Comparison of ENCODE assay signal across 8 cellular contexts in genomic region chr6:34986845-34987246, GRCh38.
A peak's percentile ranks its signal among the peaks of the same experiment; 100 is the strongest.
DNase-seq lines count a peak whose midpoint lies in the region; ATAC-seq and TF ChIP-seq lines count a peak whose summit lies in the region.

No MANE protein-coding gene starts in this region.

- H4K20me1 ChIP-seq in DOHH2 (ENCODE audit: control insufficient read depth, insufficient read depth, low read depth, low read length): no peaks in the 10 kb centered on the region

- peak overlapping the region; percentile 38 for H3K4me3 Mint-ChIP-seq in glutamatergic neuron (ENCODE audit: unreplicated experiment)

- H3K27me3 ChIP-seq in DOHH2 (ENCODE audit: control insufficient read depth, low read length) (no peaks in the 10 kb centered on the region), parathyroid adenoma (ENCODE audit: control insufficient read depth, insufficient read depth, low read length) (no peaks in the 10 kb centered on the region), upper lobe of right lung (no peaks in the 10 kb centered on the region)

- H3K27ac ChIP-seq in DOHH2 (ENCODE audit: low read depth, low read length) (no peak overlapping the region), parathyroid adenoma (no peak overlapping the region), upper lobe of right lung (no peak overlapping the region)

- ATAC-seq in upper lobe of right lung (peak; percentile 92), HG03469 (IDR thresholded peaks at IDR 0.05; ENCODE audit: unreplicated experiment) (no peak)

- peak overlapping the region; percentile 94 for H3K27ac Mint-ChIP-seq in glutamatergic neuron (ENCODE audit: unreplicated experiment)

- H3K4me3 ChIP-seq in DOHH2 (ENCODE audit: low read length) (no peak overlapping the region), parathyroid adenoma (ENCODE audit: low read depth, low read length) (no peak overlapping the region), upper lobe of right lung (no peak overlapping the region)

- no peaks in the 10 kb centered on the region for H3K79me2 ChIP-seq in DOHH2 (ENCODE audit: control insufficient read depth, low read length)
- no peaks in the 10 kb centered on the region for H3K79me2 ChIP-seq in parathyroid adenoma

- H3K9me3 ChIP-seq in DOHH2 (ENCODE audit: control insufficient read depth, insufficient read depth, low read length): no peaks in the 10 kb centered on the region
- no peaks in the 10 kb centered on the region for H3K9me3 ChIP-seq in parathyroid adenoma (ENCODE audit: control insufficient read depth, low read length)
- H3K9me3 ChIP-seq in upper lobe of right lung: no peaks in the 10 kb centered on the region

- no peak overlapping the region for H3K9ac ChIP-seq in parathyroid adenoma

- intact Hi-C loops in upper lobe of right lung (cut with DNase I): loop anchor here (5.0 to 10.0 kb wide), 2 partner anchors 155 to 258 kb away; partner anchors contain the start of gene TCP11

- TF ChIP-seq CTCF in DOHH2 (IDR thresholded peaks at IDR 0.05; ENCODE audit: low read depth, low read length, poor library complexity, severe bottlenecking): peak; percentile 92
- TF ChIP-seq CTCF in glutamatergic neuron (IDR thresholded peaks at IDR 0.05; ENCODE audit: partially characterized antibody, unreplicated experiment): peak; percentile 96
- TF ChIP-seq CTCF in parathyroid adenoma (IDR thresholded peaks at IDR 0.05): peak; percentile 58
- TF ChIP-seq CTCF in upper lobe of right lung (IDR thresholded peaks at IDR 0.05): peak; percentile 84

- H3K9me3 Mint-ChIP-seq in glutamatergic neuron (ENCODE audit: unreplicated experiment): no peaks in the 10 kb centered on the region

- DNase-seq in NAMALWA (ENCODE audit: low spot score) (peak; percentile 74), SK-N-DZ (ENCODE audit: low spot score) (peak; percentile 80), glutamatergic neuron (peak; percentile 71), upper lobe of right lung (peak; percentile 66)
- DNase-seq in activated naive CD4-positive, alpha-beta T cell treated with anti-CD3 and anti-CD28 coated beads, Interleukin-2, amount 50 U/mL, for 16 hours: peak; percentile 52

- H3K4me1 ChIP-seq in DOHH2 (ENCODE audit: control insufficient read depth, low read length): no peaks in the 10 kb centered on the region
- no peaks in the 10 kb centered on the region for H3K4me1 ChIP-seq in parathyroid adenoma
- no peaks in the 10 kb centered on the region for H3K4me1 ChIP-seq in upper lobe of right lung

- H3K36me3 ChIP-seq in DOHH2 (ENCODE audit: control insufficient read depth, low read length) (peaks cover 8% of the 10 kb centered on the region; the same call in 1 of the 2 replicates), parathyroid adenoma (ENCODE audit: control insufficient read depth, insufficient read depth, low read length) (no peaks in the 10 kb centered on the region), upper lobe of right lung (peaks cover 64% of the 10 kb centered on the region)

- H3K27me3 Mint-ChIP-seq in glutamatergic neuron (ENCODE audit: unreplicated experiment): no peaks in the 10 kb centered on the region

- no peaks in the 10 kb centered on the region for H3K36me3 Mint-ChIP-seq in glutamatergic neuron (ENCODE audit: unreplicated experiment)

- H3K9me2 ChIP-seq in DOHH2 (replicated peaks; ENCODE audit: control insufficient read depth, low read length): no peaks in the 10 kb centered on the region

- H3K4me2 ChIP-seq in DOHH2 (ENCODE audit: low read length) (no peak overlapping the region), parathyroid adenoma (ENCODE audit: low read length) (no peak overlapping the region)

- peaks cover 2% of the 10 kb centered on the region; the same call in 1 of the 2 replicates for H3F3A ChIP-seq in DOHH2 (ENCODE audit: control insufficient read depth, insufficient read depth)

- no peak overlapping the region for H2AFZ ChIP-seq in parathyroid adenoma

- peaks cover 30% of the 10 kb centered on the region for H3K4me1 Mint-ChIP-seq in glutamatergic neuron (ENCODE audit: low read depth, unreplicated experiment)
